22 cellular contexts compared by ENCODE assay signal in genomic region chr10:73262880-73263279, GRCh38.
"Had no signal": no experiment of that assay in that cellular context is flagged by ENCODE, and none has a peak within 500 bp of the region (broad histone marks: within the 10 kb centered on the region; RNA-seq: fewer than 3 reads in every experiment).

No MANE protein-coding gene starts in this region.

- H3K27ac Mint-ChIP-seq: activated naive CD4-positive, alpha-beta T cell treated with anti-CD3 and anti-CD28 coated beads, Interleukin-2, amount 50 U/mL, for 72 hours; nephron; stimulated activated naive B cell treated with anti-CD40 and anti-IgM and Interleukin-4, amounts not matched to agents 10 μg/mL and 1 μg/mL and 100 μg/mL, for 72 hours; T-helper 2 cell treated with Interferon-gamma antibody and Interleukin-4, amounts not matched to agents 5 μg/mL and 100 μg/mL, for 36 hours had no signal

- H3K27ac ChIP-seq: body of pancreas, left ventricle myocardium inferior, prostate gland, sigmoid colon, transverse colon had no signal

- ATAC-seq: body of pancreas; mucosa of descending colon; stimulated activated naive B cell treated with anti-CD40 and anti-IgM and Interleukin-4, amounts not matched to agents 10 μg/mL and 1 μg/mL and 100 μg/mL, for 72 hours had no signal

- H3K4me3 ChIP-seq: body of pancreas, left ventricle myocardium inferior, lung, mucosa of descending colon, prostate gland, sigmoid colon, smooth muscle cell, transverse colon had no signal

- H3K27me3 ChIP-seq: body of pancreas, sigmoid colon, transverse colon had no signal

- H3K4me1 ChIP-seq: body of pancreas, left ventricle myocardium inferior, prostate gland, sigmoid colon, transverse colon had no signal

- H3K4me1 Mint-ChIP-seq: nephron; stimulated activated naive B cell treated with anti-CD40 and anti-IgM and Interleukin-4, amounts not matched to agents 10 μg/mL and 1 μg/mL and 100 μg/mL, for 72 hours had no signal

- DNase-seq: activated CD4-positive, alpha-beta T cell treated with anti-CD3 and anti-CD28 coated beads for 4 hours; activated CD4-positive, alpha-beta T cell treated with anti-CD3 and anti-CD28 coated beads, Interleukin-2, amount 50 U/mL, for 4 hours; activated naive CD4-positive, alpha-beta T cell; activated T-cell treated with anti-CD3 and anti-CD28 coated beads for 4 hours; activated T-cell treated with anti-CD3 and anti-CD28 coated beads, Interleukin-2, amount 50 U/mL, for 72 hours; anterior cingulate cortex; body of pancreas; effector CD4-positive, alpha-beta T cell; left ventricle myocardium inferior; mucosa of descending colon; sigmoid colon; stimulated activated CD4-positive, alpha-beta T cell treated with anti-CD3 and anti-CD28 coated beads, Interleukin-1b, Interleukin-23, amount 100 ng/mL, for 48 hours; stimulated activated naive B cell treated with anti-CD40 and anti-IgM and Interleukin-4, amounts not matched to agents 10 μg/mL and 1 μg/mL and 100 μg/mL, for 72 hours; transverse colon had no signal

- FAIRE-seq: colon, frontal cortex had no signal

- H3K27me3 Mint-ChIP-seq: stimulated activated naive B cell treated with anti-CD40 and anti-IgM and Interleukin-4, amounts not matched to agents 10 μg/mL and 1 μg/mL and 100 μg/mL, for 72 hours had no signal

- H3K4me3 Mint-ChIP-seq: activated T-cell treated with anti-CD3 and anti-CD28 coated beads, Interleukin-2, amount 50 U/mL, for 72 hours; nephron; stimulated activated naive B cell treated with anti-CD40 and anti-IgM and Interleukin-4, amounts not matched to agents 10 μg/mL and 1 μg/mL and 100 μg/mL, for 72 hours; T-helper 2 cell treated with Interferon-gamma antibody and Interleukin-4, amounts not matched to agents 5 μg/mL and 100 μg/mL, for 36 hours had no signal

- H3K36me3 ChIP-seq: left ventricle myocardium inferior, prostate gland, sigmoid colon, transverse colon had no signal

- H3K9me3 ChIP-seq: body of pancreas, prostate gland, sigmoid colon, transverse colon had no signal
